20 cellular contexts compared by ENCODE assay signal in genomic region chr6:157552956-157553485, GRCh38.
A peak's percentile ranks its signal among the peaks of the same experiment; 100 is the strongest.
DNase-seq lines count a peak whose midpoint lies in the region; ATAC-seq and TF ChIP-seq lines count a peak whose summit lies in the region.
"Had no signal": no experiment of that assay in that cellular context is flagged by ENCODE, and none has a peak within 500 bp of the region (broad histone marks: within the 10 kb centered on the region; RNA-seq: fewer than 3 reads in every experiment).

No MANE protein-coding gene starts in this region.

- 73% methylated on average over 5 of the region's 5 CpGs for WGBS in HUES64

- H3K36me3 ChIP-seq in HUES64 (ENCODE audit: insufficient read depth, low read length): no peaks in the 10 kb centered on the region

- POLR2A ChIA-PET in activated CD8-positive, alpha-beta T cell treated with anti-CD3 and anti-CD28 coated beads for 36 hours (lab: Charles Lee): interaction anchor here (1.0 kb wide), 1 partner anchor 12 kb away, joined by 3 read pairs; no protein-coding TSS in a partner anchor

- ATAC-seq in activated CD8-positive, alpha-beta T cell treated with anti-CD3 and anti-CD28 coated beads for 36 hours: no peak
- ATAC-seq: GM12878, HCT116, K562 had no signal

- intact Hi-C loops in activated CD8-positive, alpha-beta T cell treated with anti-CD3 and anti-CD28 coated beads for 36 hours (cut with micrococcal nuclease): no loop called here

- peak overlapping the region; percentile 26; the same call in 1 of the 2 replicates for H3K9ac ChIP-seq in HUES64 (ENCODE audit: low read depth, low read length)
- H3K9ac ChIP-seq: GM23248 had no signal

- no peaks in the 10 kb centered on the region for H3K36me3 Mint-ChIP-seq in glutamatergic neuron (ENCODE audit: unreplicated experiment)
- no peaks in the 10 kb centered on the region for H3K36me3 Mint-ChIP-seq in activated CD8-positive, alpha-beta T cell treated with anti-CD3 and anti-CD28 coated beads for 36 hours (ENCODE audit: low read depth)
- H3K36me3 Mint-ChIP-seq: CD4-positive, CD25-positive, alpha-beta regulatory T cell had no signal

- TF ChIP-seq CTCF in glutamatergic neuron (IDR thresholded peaks at IDR 0.05; ENCODE audit: partially characterized antibody, unreplicated experiment): no peak
- no peak for TF ChIP-seq CTCF in activated CD8-positive, alpha-beta T cell treated with anti-CD3 and anti-CD28 coated beads for 36 hours (IDR thresholded peaks at IDR 0.05)

- no peaks in the 10 kb centered on the region for H3K9me3 ChIP-seq in HUES64 (ENCODE audit: insufficient read depth, low read depth, low read length)

- H3K27me3 ChIP-seq in HUES64 (ENCODE audit: insufficient read depth, low read length): no peaks in the 10 kb centered on the region

- H3K27ac Mint-ChIP-seq in glutamatergic neuron (ENCODE audit: unreplicated experiment): no peak overlapping the region
- H3K27ac Mint-ChIP-seq in activated CD8-positive, alpha-beta T cell treated with anti-CD3 and anti-CD28 coated beads for 36 hours: no peak overlapping the region
- H3K27ac Mint-ChIP-seq: CD4-positive, CD25-positive, alpha-beta regulatory T cell had no signal

- CTCF ChIA-PET in activated CD8-positive, alpha-beta T cell treated with anti-CD3 and anti-CD28 coated beads for 36 hours (lab: Charles Lee): no interaction called here

- peaks cover 40% of the 10 kb centered on the region for H3K4me1 ChIP-seq in HUES64 (ENCODE audit: insufficient read depth, low read length)

- DNase-seq in glutamatergic neuron (no peak), mesenteric fat pad (ENCODE audit: low spot score) (peak; percentile 51), inferior parietal cortex (ENCODE audit: extremely low spot score) (no peak), iPS-NIHi11 (ENCODE audit: low spot score) (no peak)
- DNase-seq in activated CD8-positive, alpha-beta T cell treated with anti-CD3 and anti-CD28 coated beads for 36 hours: no peak
- no peak for DNase-seq in stimulated activated naive CD4-positive, alpha-beta T cell (lab: John Stamatoyannopoulos, UW)
- DNase-seq: CD4-positive, CD25-positive, alpha-beta regulatory T cell; GM23248; MM.1S; NCI-H1048; NCI-H1436; NCI-H2227 treated with DMSO at 0.1 percent for 48 hours; NCI-H748 treated with DMSO at 0.1 percent for 48 hours; SHP77 treated with DMSO at 0.1 percent for 48 hours had no signal

- peaks cover 11% of the 10 kb centered on the region for H3K4me1 Mint-ChIP-seq in glutamatergic neuron (ENCODE audit: low read depth, unreplicated experiment)
- peaks cover 42% of the 10 kb centered on the region for H3K4me1 Mint-ChIP-seq in activated CD8-positive, alpha-beta T cell treated with anti-CD3 and anti-CD28 coated beads for 36 hours (ENCODE audit: low read depth)

- peaks cover 2% of the 10 kb centered on the region for H3K27me3 Mint-ChIP-seq in glutamatergic neuron (ENCODE audit: unreplicated experiment)
- H3K27me3 Mint-ChIP-seq in activated CD8-positive, alpha-beta T cell treated with anti-CD3 and anti-CD28 coated beads for 36 hours: peaks cover 1% of the 10 kb centered on the region

- H3K27ac ChIP-seq in HUES64 (ENCODE audit: low read depth, low read length): peak overlapping the region; percentile 79
- H3K27ac ChIP-seq: GM23248, RWPE1, SK-N-MC had no signal

- H3K4me3 ChIP-seq in HUES64 (ENCODE audit: low read length): no peak overlapping the region
- H3K4me3 ChIP-seq: GM12878, GM23248, K562, SK-N-MC had no signal

- H3K9me3 Mint-ChIP-seq in glutamatergic neuron (ENCODE audit: unreplicated experiment): peaks cover 2% of the 10 kb centered on the region
- peaks cover 3% of the 10 kb centered on the region for H3K9me3 Mint-ChIP-seq in activated CD8-positive, alpha-beta T cell treated with anti-CD3 and anti-CD28 coated beads for 36 hours
- H3K9me3 Mint-ChIP-seq: CD4-positive, CD25-positive, alpha-beta regulatory T cell had no signal

- peak overlapping the region; percentile 12 for H3K4me3 Mint-ChIP-seq in glutamatergic neuron (ENCODE audit: unreplicated experiment)
- no peak overlapping the region for H3K4me3 Mint-ChIP-seq in activated CD8-positive, alpha-beta T cell treated with anti-CD3 and anti-CD28 coated beads for 36 hours
